ENCODE assay signal across 19 cellular contexts in genomic region chr10:111455776-111456426, GRCh38.
DNase-seq lines count a peak whose midpoint lies in the region; ATAC-seq lines count a peak whose summit lies in the region.
"Had no signal": no experiment of that assay in that cellular context is flagged by ENCODE, and none has a peak within 500 bp of the region (broad histone marks: within the 10 kb centered on the region; RNA-seq: fewer than 3 reads in every experiment).

No MANE protein-coding gene starts in this region.

- DNase-seq in AG20443 (ENCODE audit: low spot score): peak; percentile 21
- DNase-seq in RPMI8226: peak; percentile 3
- DNase-seq in midbrain (lab: John Stamatoyannopoulos, UW): peak; percentile 3
- DNase-seq in NK-92 treated with Interleukin-12 subunit alpha and Interleukin-12 subunit beta, amount 100 ng/mL, for 24 hours (lab: John Stamatoyannopoulos, UW): no peak
- DNase-seq in D341Med (ENCODE audit: low spot score): no peak
- DNase-seq in NCI-H1436 (lab: John Stamatoyannopoulos, UW): no peak
- DNase-seq in ureter (ENCODE audit: low spot score): no peak
- DNase-seq: AML-193; Calu3; CD4-positive, CD25-positive, alpha-beta regulatory T cell; DND-41; GDM1; GOT3; IMR-90; NCI-H446; NCI-H748 treated with DMSO at 0.1 percent for 48 hours; Right ventricle myocardium superior had no signal

- ATAC-seq in GM18861 (IDR thresholded peaks at IDR 0.05; ENCODE audit: unreplicated experiment): peak; percentile 60
- ATAC-seq: SK-N-SH treated with all-trans-retinoic acid at 6 μM for 48 hours had no signal

Comparison
In these comparisons a context has a peak if more than half of its experiments do, and no peak if none do; other contexts are left out.
1. DNase-seq: peak in AG20443 (single experiment), RPMI8226 (single experiment) and midbrain (single experiment); none in NK-92 treated with Interleukin-12 subunit alpha and Interleukin-12 subunit beta, amount 100 ng/mL, for 24 hours (single experiment), D341Med (single experiment), NCI-H1436 (single experiment) and ureter (single experiment).